ENCODE assay signal across 17 cellular contexts in the genomic region with DNA sequence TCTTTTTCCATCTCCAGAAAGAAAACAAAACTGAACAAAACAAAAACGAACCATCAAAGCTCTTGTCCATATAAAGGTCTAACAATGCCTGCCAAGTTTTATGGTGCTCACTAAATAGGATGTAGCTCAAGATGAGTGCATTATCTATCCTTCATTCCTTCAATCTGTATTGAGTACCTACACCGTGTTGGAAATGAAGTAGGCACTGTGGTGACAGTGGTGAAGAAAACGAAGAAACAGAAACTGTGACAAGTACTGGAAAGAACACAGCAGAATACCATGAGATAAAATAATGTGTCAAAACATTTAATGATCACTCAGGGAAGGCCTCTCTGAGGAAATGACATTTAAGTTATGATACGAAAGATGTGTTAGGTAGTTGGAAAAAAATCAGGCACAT. TPM values are rescaled to one million over a fixed set of nuclear protein-coding genes. Genes with fewer than 3 reads are reported as not detected.
DNase-seq lines count a peak whose midpoint lies in the region; ATAC-seq and TF ChIP-seq lines count a peak whose summit lies in the region.
"Had no signal": no experiment of that assay in that cellular context is flagged by ENCODE, and none has a peak within 500 bp of the region (broad histone marks: within the 10 kb centered on the region; RNA-seq: fewer than 3 reads in every experiment).

No MANE protein-coding gene starts in this region.

- H3K4me3 Mint-ChIP-seq in CD4-positive, CD25-positive, alpha-beta regulatory T cell, result peak overlapping the region; percentile 1 to 27 (median 10)
- H3K4me3 Mint-ChIP-seq in CD4-positive, alpha-beta memory T cell, result peak overlapping the region in 7 of 8 donors; percentile 13 to 88 (median 63)
- H3K4me3 Mint-ChIP-seq in activated CD4-positive, alpha-beta memory T cell treated with anti-CD3 and anti-CD28 coated beads, Interleukin-2, amount 10 ng/mL, durations not matched to agents 7 days and 5 days, result peak overlapping the region; percentile 21
- peak overlapping the region; percentile 21 for H3K4me3 Mint-ChIP-seq in natural killer cell

- H3K4me1 Mint-ChIP-seq in CD4-positive, CD25-positive, alpha-beta regulatory T cell, result peaks cover 44 to 81% (median 73%) of the 10 kb centered on the region in 4 donors
- peaks cover 63 to 90% (median 78%) of the 10 kb centered on the region in 4 donors for H3K4me1 Mint-ChIP-seq in CD4-positive, alpha-beta memory T cell
- H3K4me1 Mint-ChIP-seq in activated CD4-positive, alpha-beta memory T cell treated with anti-CD3 and anti-CD28 coated beads, Interleukin-2, amount 10 ng/mL, durations not matched to agents 7 days and 5 days, result peaks cover 79% of the 10 kb centered on the region
- peaks cover 79 to 84% of the 10 kb centered on the region in 2 donors for H3K4me1 Mint-ChIP-seq in natural killer cell

- H3K9me3 Mint-ChIP-seq in CD4-positive, CD25-positive, alpha-beta regulatory T cell, result no peaks in the 10 kb centered on the region
- no peaks in the 10 kb centered on the region for H3K9me3 Mint-ChIP-seq in CD4-positive, alpha-beta memory T cell
- no peaks in the 10 kb centered on the region for H3K9me3 Mint-ChIP-seq in activated CD4-positive, alpha-beta memory T cell treated with anti-CD3 and anti-CD28 coated beads, Interleukin-2, amount 10 ng/mL, durations not matched to agents 7 days and 5 days
- H3K9me3 Mint-ChIP-seq in natural killer cell, result no peaks in the 10 kb centered on the region

- H3K4me1 ChIP-seq in CD4-positive, CD25-positive, alpha-beta regulatory T cell (ENCODE audit: control insufficient read depth, insufficient read depth, low read length, poor library complexity, severe bottlenecking), result peaks cover 51% of the 10 kb centered on the region
- H3K4me1 ChIP-seq in CD4-positive, alpha-beta memory T cell (ENCODE audit: insufficient read depth, low read length), result peaks cover 88% of the 10 kb centered on the region
- H3K4me1 ChIP-seq in suprapubic skin, result peaks cover 20% of the 10 kb centered on the region
- peaks cover 26% of the 10 kb centered on the region for H3K4me1 ChIP-seq in psoas muscle

- peaks cover 21% of the 10 kb centered on the region for H3K36me3 Mint-ChIP-seq in CD4-positive, CD25-positive, alpha-beta regulatory T cell
- H3K36me3 Mint-ChIP-seq in CD4-positive, alpha-beta memory T cell, result peaks cover 14 to 26% of the 10 kb centered on the region in 2 donors
- peaks cover 55% of the 10 kb centered on the region for H3K36me3 Mint-ChIP-seq in activated CD4-positive, alpha-beta memory T cell treated with anti-CD3 and anti-CD28 coated beads, Interleukin-2, amount 10 ng/mL, durations not matched to agents 7 days and 5 days (ENCODE audit: low read depth)
- H3K36me3 Mint-ChIP-seq in natural killer cell, result peaks cover 7% of the 10 kb centered on the region

- TF ChIP-seq CTCF in natural killer cell (IDR thresholded peaks at IDR 0.05) (no peak), suprapubic skin (IDR thresholded peaks at IDR 0.05) (no peak), psoas muscle (IDR thresholded peaks at IDR 0.05) (no peak)

- peak overlapping the region; percentile 21 for H3K4me3 ChIP-seq in CD4-positive, CD25-positive, alpha-beta regulatory T cell (ENCODE audit: low read depth, low read length)
- no peak overlapping the region for H3K4me3 ChIP-seq in CD4-positive, alpha-beta memory T cell (ENCODE audit: low read length in 2 of 2)
- H3K4me3 ChIP-seq in suprapubic skin (no peak overlapping the region), psoas muscle (no peak overlapping the region)
- H3K4me3 ChIP-seq: adrenal gland, left lung, pancreas had no signal

- DNase-seq in CD4-positive, CD25-positive, alpha-beta regulatory T cell, result no peak
- DNase-seq in CD4-positive, alpha-beta memory T cell, result no peak
- no peak for DNase-seq in activated CD4-positive, alpha-beta memory T cell treated with anti-CD3 and anti-CD28 coated beads, Interleukin-2, amount 10 ng/mL, durations not matched to agents 7 days and 5 days
- DNase-seq in natural killer cell (no peak), suprapubic skin (ENCODE audit: low spot score in 2 of 2) (no peak), psoas muscle (no peak)
- DNase-seq: adrenal gland, BE2C, DMS153, left lung, NCI-H2029 treated with DMSO at 0.1 percent for 48 hours, NCI-H446, pancreas, SW 1271 had no signal

- no peaks in the 10 kb centered on the region for H3K9me3 ChIP-seq in CD4-positive, CD25-positive, alpha-beta regulatory T cell (ENCODE audit: control insufficient read depth in 2 of 2, low read length in 2 of 2)
- H3K9me3 ChIP-seq in CD4-positive, alpha-beta memory T cell (ENCODE audit: control insufficient read depth in 1 of 2, low read length in 2 of 2), result no peaks in the 10 kb centered on the region
- H3K9me3 ChIP-seq in suprapubic skin (no peaks in the 10 kb centered on the region), psoas muscle (no peaks in the 10 kb centered on the region)
- H3K9me3 ChIP-seq: adrenal gland, BE2C, left lung, pancreas had no signal

- WGBS in suprapubic skin, result 72% methylated on average over 4 of the region's 4 CpGs
- 68 to 84% (median 73%) methylated on average over 4 of the region's 4 CpGs for WGBS in psoas muscle, 3 donors

- H3K27ac ChIP-seq in CD4-positive, CD25-positive, alpha-beta regulatory T cell (ENCODE audit: insufficient read depth, low read length, poor library complexity, severe bottlenecking), result no peak overlapping the region
- H3K27ac ChIP-seq in CD4-positive, alpha-beta memory T cell (ENCODE audit: low read depth, low read length), result no peak overlapping the region
- no peak overlapping the region for H3K27ac ChIP-seq in suprapubic skin
- H3K27ac ChIP-seq in psoas muscle, result no peak overlapping the region
- H3K27ac ChIP-seq: adrenal gland, KMS-11, left lung, pancreas had no signal

- H3K36me3 ChIP-seq in CD4-positive, CD25-positive, alpha-beta regulatory T cell (ENCODE audit: control insufficient read depth, insufficient read depth, low read length), result no peaks in the 10 kb centered on the region
- no peaks in the 10 kb centered on the region for H3K36me3 ChIP-seq in CD4-positive, alpha-beta memory T cell (ENCODE audit: insufficient read depth, low read length)
- no peaks in the 10 kb centered on the region for H3K36me3 ChIP-seq in suprapubic skin
- H3K36me3 ChIP-seq in psoas muscle (ENCODE audit: insufficient read depth in 1 of 2, low read depth in 1 of 2), result no peaks in the 10 kb centered on the region
- H3K36me3 ChIP-seq: adrenal gland, left lung, pancreas had no signal

- CTCF ChIA-PET in CD4-positive, alpha-beta memory T cell (lab: Charles Lee; ENCODE audit: partially characterized antibody), result interaction anchor here (1.0 kb wide), 1 partner anchor 80 kb away, joined by 3 read pairs; no protein-coding TSS in a partner anchor
- CTCF ChIA-PET in activated CD4-positive, alpha-beta memory T cell treated with anti-CD3 and anti-CD28 coated beads, Interleukin-2, amount 10 ng/mL, durations not matched to agents 7 days and 5 days (lab: Charles Lee), result no interaction called here

- intact Hi-C loops in CD4-positive, alpha-beta memory T cell (cut with micrococcal nuclease), result no loop called here
- intact Hi-C loops in natural killer cell (cut with micrococcal nuclease) (loop anchor here (5.0 kb wide), 1 partner anchor 145 kb away; no protein-coding TSS in a partner anchor), psoas muscle (cut with DNase I) (no loop called here)

- H3K27me3 Mint-ChIP-seq in CD4-positive, CD25-positive, alpha-beta regulatory T cell, result no peaks in the 10 kb centered on the region
- no peaks in the 10 kb centered on the region for H3K27me3 Mint-ChIP-seq in CD4-positive, alpha-beta memory T cell
- H3K27me3 Mint-ChIP-seq in activated CD4-positive, alpha-beta memory T cell treated with anti-CD3 and anti-CD28 coated beads, Interleukin-2, amount 10 ng/mL, durations not matched to agents 7 days and 5 days, result no peaks in the 10 kb centered on the region
- no peaks in the 10 kb centered on the region for H3K27me3 Mint-ChIP-seq in natural killer cell (ENCODE audit: low read depth in 2 of 2)

- H3K27me3 ChIP-seq in CD4-positive, CD25-positive, alpha-beta regulatory T cell (ENCODE audit: control insufficient read depth, insufficient read depth, low read length), result no peaks in the 10 kb centered on the region
- no peaks in the 10 kb centered on the region for H3K27me3 ChIP-seq in CD4-positive, alpha-beta memory T cell (ENCODE audit: insufficient read depth, low read length)
- H3K27me3 ChIP-seq in suprapubic skin (no peaks in the 10 kb centered on the region), psoas muscle (ENCODE audit: insufficient read depth in 3 of 3, low read length in 2 of 3) (no peaks in the 10 kb centered on the region)
- H3K27me3 ChIP-seq: adrenal gland, BE2C, left lung, pancreas had no signal

- H3K27ac Mint-ChIP-seq in CD4-positive, CD25-positive, alpha-beta regulatory T cell, result peak overlapping the region; percentile 19 to 81 (median 66)
- H3K27ac Mint-ChIP-seq in CD4-positive, alpha-beta memory T cell, result peak overlapping the region; percentile 12 to 89 (median 79)
- H3K27ac Mint-ChIP-seq in activated CD4-positive, alpha-beta memory T cell treated with anti-CD3 and anti-CD28 coated beads, Interleukin-2, amount 10 ng/mL, durations not matched to agents 7 days and 5 days, result peak overlapping the region; percentile 74
- H3K27ac Mint-ChIP-seq in natural killer cell, result peak overlapping the region; percentile 83

- no peak for TF ChIP-seq POLR2A in suprapubic skin (IDR thresholded peaks at IDR 0.05)

- no peak for TF ChIP-seq EP300 in suprapubic skin (IDR thresholded peaks at IDR 0.05)

- no peak for ATAC-seq in CD4-positive, CD25-positive, alpha-beta regulatory T cell (ENCODE audit: low read depth in 2 of 2)
- ATAC-seq in natural killer cell, result peak in 2 of 3 donors; percentile 16 to 31
- ATAC-seq in HG03196 (IDR thresholded peaks at IDR 0.05; ENCODE audit: unreplicated experiment), result no peak
- ATAC-seq in psoas muscle, result no peak
- ATAC-seq: esophagus mucosa, left lung, pancreas had no signal

- POLR2A ChIA-PET in CD4-positive, alpha-beta memory T cell (lab: Charles Lee; ENCODE audit: partially characterized antibody), result interaction anchor here (0.7 to 1.2 kb wide), 3 partner anchors 35 to 84 kb away, joined by 3 read pairs; no protein-coding TSS in a partner anchor
- POLR2A ChIA-PET in activated CD4-positive, alpha-beta memory T cell treated with anti-CD3 and anti-CD28 coated beads, Interleukin-2, amount 10 ng/mL, durations not matched to agents 7 days and 5 days (lab: Charles Lee), result no interaction called here

RNA-seq across cellular contexts. Expression of a gene that starts 36.2 kb away (rescaled TPM):
- total RNA-seq in CD4-positive, CD25-positive, alpha-beta regulatory T cell, result 83.1 TPM
- 10 to 100 TPM; 23.9 to 36.4 (median 29.9) TPM for polyA plus RNA-seq in CD4-positive, CD25-positive, alpha-beta regulatory T cell
- 100 to 1,000 TPM in 1 of 2 experiments, 10 to 100 TPM in 1; 93.5 to 106 TPM for total RNA-seq in CD4-positive, alpha-beta memory T cell
- polyA plus RNA-seq in CD4-positive, alpha-beta memory T cell, result 10 to 100 TPM; 17.0 to 39.7 TPM
- 10 to 100 TPM; 68.8 to 76.3 TPM for total RNA-seq in activated CD4-positive, alpha-beta memory T cell treated with anti-CD3 and anti-CD28 coated beads, Interleukin-2, amount 10 ng/mL, durations not matched to agents 7 days and 5 days
- 100 to 1,000 TPM; 180 to 287 (median 230) TPM for total RNA-seq in natural killer cell
- total RNA-seq in suprapubic skin, result 10 to 100 TPM; 16.8 to 43.8 (median 25.2) TPM
- 10 to 100 TPM; 12.1 to 18.2 (median 14.9) TPM for total RNA-seq in psoas muscle
- 10 to 100 TPM in 1 of 3 donors, 1 to 10 TPM in 2; 4.2 to 11.5 (median 9.4) TPM for polyA plus RNA-seq in psoas muscle

Comparison
In these comparisons a context has a peak if more than half of its experiments do, and no peak if none do; other contexts are left out.
1. ATAC-seq: peak in natural killer cell (2 of 3); none in CD4-positive, CD25-positive, alpha-beta regulatory T cell (0 of 2), HG03196 (single experiment) and psoas muscle (0 of 4).
2. H3K4me3 Mint-ChIP-seq: peak in every context shown above with its lines; median percentile 63 in CD4-positive, alpha-beta memory T cell; 21 in activated CD4-positive, alpha-beta memory T cell treated with anti-CD3 and anti-CD28 coated beads, Interleukin-2, amount 10 ng/mL, durations not matched to agents 7 days and 5 days; 21 in natural killer cell; 10 in CD4-positive, CD25-positive, alpha-beta regulatory T cell.
3. Peak in every context shown above with its lines, with median percentiles within 50 percentile points of each other: H3K27ac Mint-ChIP-seq.